ENCODE assay signal across 18 cellular contexts in genomic region chr4:189659302-189659701, GRCh38.
DNase-seq lines count a peak whose midpoint lies in the region; FAIRE-seq and TF ChIP-seq lines count a peak whose summit lies in the region.
"Had no signal": no experiment of that assay in that cellular context is flagged by ENCODE, and none has a peak within 500 bp of the region (broad histone marks: within the 10 kb centered on the region; RNA-seq: fewer than 3 reads in every experiment).

No MANE protein-coding gene starts in this region.

- no peak for TF ChIP-seq CTCF in NB4 (IDR thresholded peaks at IDR 0.05; ENCODE audit: low read depth, low read length)
- no peak for TF ChIP-seq CTCF in suprapubic skin (IDR thresholded peaks at IDR 0.05)

- H4K91ac ChIP-seq in trophoblast cell (ENCODE audit: low read depth, low read length): no peak overlapping the region

- H3K4me1 ChIP-seq in trophoblast cell (ENCODE audit: control insufficient read depth in 1 of 2, insufficient read depth in 2 of 2, low read length in 2 of 2) (no peaks in the 10 kb centered on the region), suprapubic skin (no peaks in the 10 kb centered on the region)
- H3K4me1 ChIP-seq: BE2C, SJSA1 had no signal

- H2AFZ ChIP-seq in trophoblast cell (ENCODE audit: insufficient read depth, low read length, poor library complexity): no peak overlapping the region

- no peak overlapping the region for H4K12ac ChIP-seq in trophoblast cell (ENCODE audit: low read depth, low read length)

- H3K79me2 ChIP-seq in trophoblast cell (ENCODE audit: control insufficient read depth, insufficient read depth, low read length, poor library complexity): no peaks in the 10 kb centered on the region

- TF ChIP-seq EP300 in suprapubic skin (IDR thresholded peaks at IDR 0.05): no peak

- H4K8ac ChIP-seq in trophoblast cell (ENCODE audit: low read depth, low read length): no peak overlapping the region

- WGBS in trophoblast cell (ENCODE audit: extremely low coverage, insufficient coverage, insufficient read length): no CpG with 5 or more reads among the region's 11 CpGs
- WGBS in suprapubic skin: 79% methylated on average over 9 of the region's 11 CpGs

- TF ChIP-seq POLR2A in NB4 (IDR thresholded peaks at IDR 0.05; ENCODE audit: extremely low read depth, insufficient read length): no peak
- no peak for TF ChIP-seq POLR2A in suprapubic skin (IDR thresholded peaks at IDR 0.05)

- H3K27ac ChIP-seq in trophoblast cell (ENCODE audit: low read depth, low read length) (no peak overlapping the region), suprapubic skin (no peak overlapping the region)
- H3K27ac ChIP-seq: RWPE1, SJSA1 had no signal

- no peak for FAIRE-seq in GM19239 (lab: Jason Lieb, UNC)

- H3K9ac ChIP-seq in trophoblast cell (ENCODE audit: low read length): no peak overlapping the region

- no peak overlapping the region for H3K4me3 Mint-ChIP-seq in dendritic cell treated with granulocyte-macrophage colony-stimulating factor and Interleukin-4, amounts not matched to agents 40 ng/mL and 50 ng/mL, for 4 days
- H3K4me3 Mint-ChIP-seq: T-cell had no signal

- no peak overlapping the region for H3K4me2 ChIP-seq in trophoblast cell (ENCODE audit: low read length)

- H2BK5ac ChIP-seq in trophoblast cell (ENCODE audit: low read depth, low read length, poor library complexity): no peak overlapping the region

- H3K4me1 Mint-ChIP-seq in dendritic cell treated with granulocyte-macrophage colony-stimulating factor and Interleukin-4, amounts not matched to agents 40 ng/mL and 50 ng/mL, for 4 days (ENCODE audit: low read depth): peaks cover 30% of the 10 kb centered on the region
- H3K4me1 Mint-ChIP-seq: T-cell had no signal

- intact Hi-C loops in dendritic cell treated with granulocyte-macrophage colony-stimulating factor and Interleukin-4, amounts not matched to agents 40 ng/mL and 50 ng/mL, for 4 days (cut with micrococcal nuclease): no loop called here

- H2BK120ac ChIP-seq in trophoblast cell (ENCODE audit: insufficient read depth, low read length, poor library complexity): no peak overlapping the region

- H2BK12ac ChIP-seq in trophoblast cell (ENCODE audit: low read length): no peak overlapping the region

- peak overlapping the region; percentile 66 for H3K27ac Mint-ChIP-seq in dendritic cell treated with granulocyte-macrophage colony-stimulating factor and Interleukin-4, amounts not matched to agents 40 ng/mL and 50 ng/mL, for 4 days
- H3K27ac Mint-ChIP-seq: T-cell had no signal

- no peaks in the 10 kb centered on the region for H3K9me3 Mint-ChIP-seq in dendritic cell treated with granulocyte-macrophage colony-stimulating factor and Interleukin-4, amounts not matched to agents 40 ng/mL and 50 ng/mL, for 4 days

- no peaks in the 10 kb centered on the region for H3K36me3 Mint-ChIP-seq in dendritic cell treated with granulocyte-macrophage colony-stimulating factor and Interleukin-4, amounts not matched to agents 40 ng/mL and 50 ng/mL, for 4 days (ENCODE audit: low read depth)
- H3K36me3 Mint-ChIP-seq: T-cell had no signal

- DNase-seq in CD1c-positive myeloid dendritic cell (ENCODE audit: extremely low spot score): peak; percentile 57
- peak; percentile 55 for DNase-seq in NB4 (ENCODE audit: low read depth)
- peak; percentile 63 to 65 for DNase-seq in trophoblast cell
- DNase-seq in suprapubic skin (ENCODE audit: low spot score in 2 of 2): no peak
- DNase-seq in GM19239 (ENCODE audit: insufficient read length, low spot score): no peak
- no peak for DNase-seq in HUDEP-2 (lab: John Stamatoyannopoulos, UW; ENCODE audit: unreplicated experiment in 76 of 76)
- DNase-seq: BE2C, COR-L47, DMS153, EL, NCI-H1105 treated with DMSO at 0.1 percent for 48 hours, NCI-H187, NCI-H2171, NCI-H774 had no signal

- H3K4me3 ChIP-seq in NB4 (ENCODE audit: low read depth, low read length) (peak overlapping the region; percentile 28), trophoblast cell (ENCODE audit: low read depth, low read length) (no peak overlapping the region), suprapubic skin (no peak overlapping the region)
- H3K4me3 ChIP-seq: SJSA1 had no signal

- H3K4ac ChIP-seq in trophoblast cell (ENCODE audit: low read depth, low read length): no peak overlapping the region

- H2AK5ac ChIP-seq in trophoblast cell (ENCODE audit: low read length): no peak overlapping the region

- H3K14ac ChIP-seq in trophoblast cell (ENCODE audit: low read length): no peak overlapping the region

- no peak overlapping the region for H3K23ac ChIP-seq in trophoblast cell (ENCODE audit: low read length)

- H3K9me3 ChIP-seq in trophoblast cell (ENCODE audit: insufficient read depth, low read depth, low read length) (peaks cover 2% of the 10 kb centered on the region), suprapubic skin (no peaks in the 10 kb centered on the region)
- H3K9me3 ChIP-seq: BE2C, SJSA1 had no signal

- H3K79me1 ChIP-seq in trophoblast cell (ENCODE audit: low read length): no peaks in the 10 kb centered on the region

- no peaks in the 10 kb centered on the region for H3K27me3 ChIP-seq in trophoblast cell (ENCODE audit: insufficient read depth, low read length)
- H3K27me3 ChIP-seq in suprapubic skin: no peaks in the 10 kb centered on the region
- H3K27me3 ChIP-seq: BE2C, SJSA1 had no signal

- no peak overlapping the region for H3K18ac ChIP-seq in trophoblast cell (ENCODE audit: low read length)

- no peaks in the 10 kb centered on the region for H3K27me3 Mint-ChIP-seq in dendritic cell treated with granulocyte-macrophage colony-stimulating factor and Interleukin-4, amounts not matched to agents 40 ng/mL and 50 ng/mL, for 4 days
- H3K27me3 Mint-ChIP-seq: T-cell had no signal

- H3K36me3 ChIP-seq in trophoblast cell (ENCODE audit: control insufficient read depth in 1 of 2, insufficient read depth in 2 of 2, low read length in 2 of 2) (no peaks in the 10 kb centered on the region), suprapubic skin (no peaks in the 10 kb centered on the region)
- H3K36me3 ChIP-seq: BE2C, SJSA1 had no signal

Comparison
In these comparisons a context has a peak if more than half of its experiments do, and no peak if none do; other contexts are left out.
1. DNase-seq: peak in CD1c-positive myeloid dendritic cell (single experiment), NB4 (single experiment) and trophoblast cell (2 of 2); none in suprapubic skin (0 of 2), GM19239 (single experiment) and HUDEP-2 (0 of 76).